8 cellular contexts compared by ENCODE assay signal in the genomic region with DNA sequence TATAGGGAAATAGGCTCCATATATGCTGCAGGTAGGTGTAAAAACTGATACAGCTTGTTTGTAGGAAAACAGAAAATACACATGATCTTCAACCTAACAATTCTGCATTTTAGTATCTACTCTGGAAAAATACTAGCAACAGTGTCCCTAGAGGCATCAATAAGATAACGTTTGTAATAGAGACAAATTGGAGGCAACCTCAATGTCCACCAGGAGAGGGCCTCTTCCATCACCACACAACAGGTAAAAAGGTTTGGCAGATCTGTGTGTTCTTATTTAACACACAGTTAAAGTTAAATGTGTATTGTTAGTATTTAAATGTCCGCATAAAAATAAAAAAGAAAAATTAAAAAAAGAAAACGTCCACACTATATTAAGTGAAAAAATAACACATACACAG. TPM values are rescaled to one million over a fixed set of nuclear protein-coding genes. Genes with fewer than 3 reads are reported as not detected.
DNase-seq lines count a peak whose midpoint lies in the region; ATAC-seq and TF ChIP-seq lines count a peak whose summit lies in the region.

No MANE protein-coding gene starts in this region.

- no peak overlapping the region for H3K27ac ChIP-seq in CD4-positive, alpha-beta T cell (ENCODE audit: low read depth, low read length)
- H3K27ac ChIP-seq in suprapubic skin (no peak overlapping the region), colonic mucosa (no peak overlapping the region)

- TF ChIP-seq EP300 in suprapubic skin (IDR thresholded peaks at IDR 0.05), result no peak

- no peak overlapping the region for H3K4me3 ChIP-seq in fibroblast of pulmonary artery (replicated peaks; ENCODE audit: low read depth, low read length)
- no peak overlapping the region for H3K4me3 ChIP-seq in suprapubic skin
- H3K4me3 ChIP-seq in colonic mucosa, result no peak overlapping the region

- no peaks in the 10 kb centered on the region for H3K27me3 Mint-ChIP-seq in CD4-positive, alpha-beta T cell
- H3K27me3 Mint-ChIP-seq in T-cell, result no peaks in the 10 kb centered on the region

- CTCF ChIA-PET in CD4-positive, alpha-beta T cell (lab: Charles Lee), result interaction anchor here (1.1 to 2.6 kb wide), 4 partner anchors 15 to 375 kb away, joined by 3 to 9 read pairs (median 5); no protein-coding TSS in a partner anchor
- CTCF ChIA-PET in T-cell (lab: Charles Lee), result interaction anchor here in 1 of 2 donors (0.7 to 1.2 kb wide), 2 partner anchors 18 to 31 kb away, joined by 3 read pairs; no protein-coding TSS in a partner anchor

- no peaks in the 10 kb centered on the region for H3K27me3 ChIP-seq in CD4-positive, alpha-beta T cell (ENCODE audit: control insufficient read depth, insufficient read depth, low read length)
- no peaks in the 10 kb centered on the region for H3K27me3 ChIP-seq in suprapubic skin
- no peaks in the 10 kb centered on the region for H3K27me3 ChIP-seq in colonic mucosa

- no peak for TF ChIP-seq POLR2A in suprapubic skin (IDR thresholded peaks at IDR 0.05)

- no peak overlapping the region for H3K27ac Mint-ChIP-seq in CD4-positive, alpha-beta T cell
- no peak overlapping the region for H3K27ac Mint-ChIP-seq in T-cell

- H3K4me1 Mint-ChIP-seq in CD4-positive, alpha-beta T cell (ENCODE audit: low read depth), result peaks cover 16% of the 10 kb centered on the region
- peaks cover 12 to 20% (median 19%) of the 10 kb centered on the region in 3 donors for H3K4me1 Mint-ChIP-seq in T-cell

- H3K4me1 ChIP-seq in suprapubic skin, result peaks cover 10% of the 10 kb centered on the region
- H3K4me1 ChIP-seq in colonic mucosa, result no peaks in the 10 kb centered on the region

- TF ChIP-seq CTCF in CD4-positive, alpha-beta T cell (IDR thresholded peaks at IDR 0.05), result no peak
- TF ChIP-seq CTCF in fibroblast of pulmonary artery (IDR thresholded peaks at IDR 0.05; ENCODE audit: low read length, missing control alignments) (peak; percentile 59), suprapubic skin (IDR thresholded peaks at IDR 0.05) (no peak), colonic mucosa (IDR thresholded peaks at IDR 0.05) (no peak)

- no peak for DNase-seq in CD4-positive, alpha-beta T cell
- peak; percentile 34 for DNase-seq in H4 (ENCODE audit: low spot score)
- DNase-seq in RKO (ENCODE audit: low spot score), result peak; percentile 73
- peak; percentile 49 for DNase-seq in fibroblast of pulmonary artery (ENCODE audit: low read depth)
- DNase-seq in suprapubic skin (ENCODE audit: low spot score in 2 of 2), result no peak
- no peak for DNase-seq in T-cell
- DNase-seq in activated CD4-positive, CD25-positive, alpha-beta regulatory T cell (lab: John Stamatoyannopoulos, UW), result no peak
- DNase-seq in colonic mucosa, result no peak

- intact Hi-C loops in CD4-positive, alpha-beta T cell (cut with DNase I, micrococcal nuclease), result loop anchor here in 1 of 2 experiments (1.0 to 5.0 kb wide), 2 partner anchors 59 to 375 kb away; no protein-coding TSS in a partner anchor
- intact Hi-C loops in colonic mucosa (cut with DNase I), result no loop called here

- no peaks in the 10 kb centered on the region for H3K9me3 Mint-ChIP-seq in CD4-positive, alpha-beta T cell
- no peaks in the 10 kb centered on the region for H3K9me3 Mint-ChIP-seq in T-cell

- ATAC-seq in CD4-positive, alpha-beta T cell (ENCODE audit: poor library complexity), result peak; percentile 69
- no peak for ATAC-seq in T-cell (replicated peaks in 1 of 4)

- WGBS in suprapubic skin, result 58% methylated on average over 3 of the region's 3 CpGs

- H3K9me3 ChIP-seq in CD4-positive, alpha-beta T cell (ENCODE audit: control insufficient read depth, low read length), result no peaks in the 10 kb centered on the region
- no peaks in the 10 kb centered on the region for H3K9me3 ChIP-seq in suprapubic skin
- H3K9me3 ChIP-seq in colonic mucosa, result no peaks in the 10 kb centered on the region

- H3K36me3 Mint-ChIP-seq in CD4-positive, alpha-beta T cell (ENCODE audit: low read depth), result peaks cover 88% of the 10 kb centered on the region
- peaks cover 56% of the 10 kb centered on the region for H3K36me3 Mint-ChIP-seq in T-cell

- no peak overlapping the region for H3K4me3 Mint-ChIP-seq in CD4-positive, alpha-beta T cell
- no peak overlapping the region for H3K4me3 Mint-ChIP-seq in T-cell

- POLR2A ChIA-PET in CD4-positive, alpha-beta T cell (lab: Charles Lee), result no interaction called here
- POLR2A ChIA-PET in T-cell (lab: Charles Lee), result interaction anchor here in 1 of 2 donors (0.5 kb wide), 1 partner anchor 20 kb away, joined by 4 read pairs; no protein-coding TSS in a partner anchor

- peaks cover 79% of the 10 kb centered on the region for H3K36me3 ChIP-seq in suprapubic skin
- peaks cover 5% of the 10 kb centered on the region for H3K36me3 ChIP-seq in colonic mucosa

- no peak overlapping the region for H3K9ac ChIP-seq in colonic mucosa (ENCODE audit: low read depth in 2 of 2, low read length in 2 of 2)

RNA-seq across cellular contexts. Expression of a gene that starts 5.4 kb away (rescaled TPM):
- total RNA-seq in CD4-positive, alpha-beta T cell, result 10 to 100 TPM; 48.9 to 51.6 TPM
- 43.3 and 45.4 TPM in 2 replicates for total RNA-seq in H4 (2014; rRNA removed; shearing (Covaris generic))
- total RNA-seq in suprapubic skin (10 to 100 TPM; 55.0 to 69.1 (median 61.1) TPM), T-cell (10 to 100 TPM; 48.0 to 56.7 (median 49.3) TPM), colonic mucosa (10 to 100 TPM; 39.2 to 45.0 TPM)

RNA-seq across cellular contexts. Expression of a gene that starts 28.5 kb away (rescaled TPM):
- total RNA-seq in CD4-positive, alpha-beta T cell, result 1 to 10 TPM; 1.6 to 1.7 TPM
- total RNA-seq in H4 (2014; rRNA removed; shearing (Covaris generic)), result 13.4 and 19.6 TPM in 2 replicates
- total RNA-seq in suprapubic skin (1 to 10 TPM; 2.2 to 4.7 (median 4.1) TPM), T-cell (1 to 10 TPM in 4 of 5 donors, under 1 TPM in 1; 0.73 to 2.0 (median 1.6) TPM), colonic mucosa (1 to 10 TPM in 1 of 2 donors, under 1 TPM in 1; 0.86 to 1.9 TPM)

Comparison
In these comparisons a context has a peak if more than half of its experiments do, and no peak if none do; other contexts are left out.
1. DNase-seq: peak in H4 (single experiment), RKO (single experiment) and fibroblast of pulmonary artery (single experiment); none in CD4-positive, alpha-beta T cell (0 of 10), suprapubic skin (0 of 2), T-cell (0 of 34), activated CD4-positive, CD25-positive, alpha-beta regulatory T cell (0 of 4) and colonic mucosa (single experiment).